8 cellular contexts compared by ENCODE assay signal in genomic region chrX:71998836-71999509, GRCh38.
A peak's percentile ranks its signal among the peaks of the same experiment; 100 is the strongest.
DNase-seq lines count a peak whose midpoint lies in the region; ATAC-seq, FAIRE-seq and TF ChIP-seq lines count a peak whose summit lies in the region.

No MANE protein-coding gene starts in this region.

- no peak overlapping the region for H2AFZ ChIP-seq in PC-3 (ENCODE audit: low read length)

- TF ChIP-seq POLR2A in suprapubic skin (IDR thresholded peaks at IDR 0.05), result no peak

- no peaks in the 10 kb centered on the region for H4K20me1 ChIP-seq in PC-3 (ENCODE audit: low read length)

- CTCF ChIA-PET in PC-3 (lab: Charles Lee), result no interaction called here

- DNase-seq in D721Med (ENCODE audit: insufficient read length, low spot score), result no peak
- peak; percentile 63 for DNase-seq in PC-3
- DNase-seq in astrocyte of the spinal cord (ENCODE audit: low read depth, low spot score), result no peak
- peak; percentile 28 for DNase-seq in kidney tubule cell (ENCODE audit: low spot score)
- no peak for DNase-seq in suprapubic skin (ENCODE audit: low spot score in 2 of 2)

- H3F3A ChIP-seq in PC-3 (ENCODE audit: low read length, unreplicated experiment), result no peaks in the 10 kb centered on the region

- H3K4me3 ChIP-seq in PC-3 (ENCODE audit: low read length), result no peak overlapping the region
- no peak overlapping the region for H3K4me3 ChIP-seq in astrocyte of the spinal cord (ENCODE audit: low read depth, low read length)
- no peak overlapping the region for H3K4me3 ChIP-seq in suprapubic skin

- FAIRE-seq in D721Med (lab: Jason Lieb, UNC), result peak; percentile 51

- H3K9me2 ChIP-seq in PC-3 (replicated peaks; ENCODE audit: low read length), result no peaks in the 10 kb centered on the region

- no peak for TF ChIP-seq EP300 in suprapubic skin (IDR thresholded peaks at IDR 0.05)

- H3K27me3 ChIP-seq in PC-3 (ENCODE audit: low read length) (no peaks in the 10 kb centered on the region), suprapubic skin (no peaks in the 10 kb centered on the region)

- H3K27ac ChIP-seq in PC-3 (ENCODE audit: low read length) (no peak overlapping the region), suprapubic skin (no peak overlapping the region)

- TF ChIP-seq CTCF in D721Med (IDR thresholded peaks at IDR 0.05; ENCODE audit: insufficient read depth, missing control alignments) (peak; percentile 52), PC-3 (conservative IDR thresholded peaks at IDR 0.05; ENCODE audit: low read depth, low read length) (peak; percentile 79), astrocyte of the spinal cord (IDR thresholded peaks at IDR 0.05; ENCODE audit: low read depth, low read length) (peak; percentile 66), suprapubic skin (IDR thresholded peaks at IDR 0.05) (peak; percentile 23 to 31)

- BruUV-seq in PC-3 (replicated peaks; lab: Mats Ljungman, UMichigan), result no TSS peak

- POLR2A ChIA-PET in PC-3 (lab: Charles Lee; ENCODE audit: unreplicated experiment), result no interaction called here

- in situ Hi-C loops in astrocyte of the spinal cord (cut with HindIII; ENCODE audit: low sequenced_read_pairs), result no loop called here

- peaks cover 4% of the 10 kb centered on the region for H3K4me1 ChIP-seq in PC-3 (ENCODE audit: insufficient read depth, low read length)
- H3K4me1 ChIP-seq in suprapubic skin, result peaks cover 7% of the 10 kb centered on the region

- H3K79me2 ChIP-seq in PC-3 (ENCODE audit: low read length), result no peaks in the 10 kb centered on the region

- ATAC-seq in GM21723 (IDR thresholded peaks at IDR 0.05; ENCODE audit: unreplicated experiment), result peak; percentile 72
- peak; percentile 76 for ATAC-seq in PC-3
- no peak for ATAC-seq in GM18858 (IDR thresholded peaks at IDR 0.05; ENCODE audit: unreplicated experiment)
- ATAC-seq in HG03025 (IDR thresholded peaks at IDR 0.05; ENCODE audit: low FRiP score, unreplicated experiment), result no peak

- H3K9me3 ChIP-seq in PC-3 (ENCODE audit: low read length) (no peaks in the 10 kb centered on the region), suprapubic skin (no peaks in the 10 kb centered on the region)

- H3K36me3 ChIP-seq in PC-3 (ENCODE audit: low read depth, low read length) (no peaks in the 10 kb centered on the region), suprapubic skin (no peaks in the 10 kb centered on the region)

- H3K9ac ChIP-seq in PC-3 (ENCODE audit: low read length), result no peak overlapping the region

- intact Hi-C loops in PC-3 (cut with micrococcal nuclease), result loop anchor here (1.0 kb wide), 1 partner anchor 127 kb away; no protein-coding TSS in a partner anchor

- H3K4me2 ChIP-seq in PC-3 (ENCODE audit: low read length), result no peak overlapping the region

- WGBS in suprapubic skin, result 15% methylated on average over 6 of the region's 6 CpGs

Comparison
In these comparisons a context has a peak if more than half of its experiments do, and no peak if none do; other contexts are left out.
1. DNase-seq: peak in PC-3 (single experiment) and kidney tubule cell (single experiment); none in D721Med (single experiment), astrocyte of the spinal cord (single experiment) and suprapubic skin (0 of 2).
2. CTCF ChIP-seq: peak in every context shown above with its lines; median percentile 79 in PC-3; 66 in astrocyte of the spinal cord; 52 in D721Med; 27 in suprapubic skin.
3. ATAC-seq: peak in GM21723 (single experiment) and PC-3 (single experiment); none in GM18858 (single experiment) and HG03025 (single experiment).